ENCODE assay signal across 15 cellular contexts in the genomic region with DNA sequence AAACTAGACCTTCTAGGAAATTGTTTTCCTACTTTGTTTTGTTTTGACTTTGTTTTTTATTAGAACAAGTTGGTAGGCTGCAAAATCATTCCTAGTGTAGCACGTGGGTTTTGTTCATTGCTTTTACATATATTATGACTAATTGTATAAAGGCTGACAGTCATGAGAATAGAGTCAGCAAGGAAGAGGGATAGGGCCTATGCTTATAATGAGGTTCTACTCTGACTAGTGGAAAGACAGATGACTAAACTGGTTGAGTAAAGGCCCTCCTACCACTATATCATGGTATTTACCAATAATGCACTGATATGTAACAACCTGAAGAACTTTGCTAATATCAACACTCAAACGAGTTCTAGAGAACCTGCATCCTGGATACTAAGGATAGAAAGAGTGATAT.
DNase-seq lines count a peak whose midpoint lies in the region; ATAC-seq and TF ChIP-seq lines count a peak whose summit lies in the region.
"Had no signal": no experiment of that assay in that cellular context is flagged by ENCODE, and none has a peak within 500 bp of the region (broad histone marks: within the 10 kb centered on the region; RNA-seq: fewer than 3 reads in every experiment).

No MANE protein-coding gene starts in this region.

- H3K36me3 Mint-ChIP-seq in activated naive CD4-positive, alpha-beta T cell treated with anti-CD3 and anti-CD28 coated beads, Interleukin-2, amount 50 U/mL, for 24 hours = no peaks in the 10 kb centered on the region
- H3K36me3 Mint-ChIP-seq: CD14-positive monocyte had no signal

- H3K36me3 ChIP-seq in IMR-90 (ENCODE audit: control insufficient read depth, insufficient read depth, low read length) = no peaks in the 10 kb centered on the region

- H3K4me3 Mint-ChIP-seq in activated naive CD4-positive, alpha-beta T cell treated with anti-CD3 and anti-CD28 coated beads, Interleukin-2, amount 50 U/mL, for 24 hours = no peak overlapping the region
- H3K4me3 Mint-ChIP-seq in stimulated activated naive CD8-positive, alpha-beta T cell treated with anti-CD3 and anti-CD28 coated beads, Interleukin-15, amount 100 ng/mL, for 72 hours = no peak overlapping the region
- H3K4me3 Mint-ChIP-seq: CD14-positive monocyte had no signal

- no peaks in the 10 kb centered on the region for H3K9me1 ChIP-seq in IMR-90 (ENCODE audit: insufficient read depth, low read length)

- peak overlapping the region; percentile 27 for H3K27ac Mint-ChIP-seq in activated naive CD4-positive, alpha-beta T cell treated with anti-CD3 and anti-CD28 coated beads, Interleukin-2, amount 50 U/mL, for 24 hours
- no peak overlapping the region for H3K27ac Mint-ChIP-seq in stimulated activated naive CD8-positive, alpha-beta T cell treated with anti-CD3 and anti-CD28 coated beads, Interleukin-15, amount 100 ng/mL, for 72 hours
- H3K27ac Mint-ChIP-seq: CD14-positive monocyte had no signal

- ATAC-seq in IMR-90 (ENCODE audit: low read depth) = no peak
- peak; percentile 82 for ATAC-seq in stimulated activated naive CD8-positive, alpha-beta T cell treated with anti-CD3 and anti-CD28 coated beads, Interleukin-15, amount 100 ng/mL, for 72 hours
- ATAC-seq in GM21825 (IDR thresholded peaks at IDR 0.05; ENCODE audit: unreplicated experiment) = no peak
- ATAC-seq: PC-3 had no signal

- in situ Hi-C loops in IMR-90 (cut with MboI; ENCODE audit: low sequenced_read_pairs) (no loop called here), astrocyte of the spinal cord (cut with HindIII; ENCODE audit: low sequenced_read_pairs) (no loop called here)

- H3K4me3 ChIP-seq in IMR-90 (ENCODE audit: insufficient read depth, low read depth, low read length) (no peak overlapping the region), astrocyte of the spinal cord (ENCODE audit: low read depth, low read length) (no peak overlapping the region)

- POLR2A ChIA-PET in IMR-90 (lab: Charles Lee; ENCODE audit: unreplicated experiment) = no interaction called here

- no peak for TF ChIP-seq RAD21 in IMR-90 (IDR thresholded peaks at IDR 0.05; ENCODE audit: low read length)

- no peak overlapping the region for H2AK5ac ChIP-seq in IMR-90 (ENCODE audit: low read depth, low read length)

- H3K9me3 ChIP-seq in IMR-90 (ENCODE audit: control insufficient read depth, insufficient read depth, low read length) = no peaks in the 10 kb centered on the region

- H3K18ac ChIP-seq in IMR-90 (ENCODE audit: low read depth, low read length) = peak overlapping the region; percentile 82

- H4K5ac ChIP-seq in IMR-90 (ENCODE audit: low read depth, low read length) = peak overlapping the region; percentile 91; the same call in 1 of the 2 replicates

- no peak overlapping the region for H2BK15ac ChIP-seq in IMR-90 (ENCODE audit: low read depth, low read length)

- dilution Hi-C loops in IMR-90 (cut with HindIII; ENCODE audit: low sequenced_read_pairs, unreplicated experiment) = no loop called here

- H3K9ac ChIP-seq in IMR-90 (ENCODE audit: low read depth, low read length) = no peak overlapping the region

- no peak overlapping the region for H2AK9ac ChIP-seq in IMR-90 (replicated peaks; ENCODE audit: low read depth, low read length, poor library complexity)

- CTCF ChIA-PET in IMR-90 (lab: Yijun Ruan, JAX) = no interaction called here

- H2BK5ac ChIP-seq in IMR-90 (ENCODE audit: low read depth, low read length, poor library complexity, severe bottlenecking) = no peak overlapping the region

- H3K79me1 ChIP-seq in IMR-90 (ENCODE audit: low read depth in 1 of 2, low read length in 2 of 2) = no peaks in the 10 kb centered on the region

- peaks cover 9% of the 10 kb centered on the region; the same call in 1 of the 2 replicates for H3K4me1 ChIP-seq in IMR-90 (ENCODE audit: control insufficient read depth, insufficient read depth, low read length)

- intact Hi-C loops in IMR-90 (cut with micrococcal nuclease) = no loop called here

- H4K20me1 ChIP-seq in IMR-90 (ENCODE audit: insufficient read depth, low read length) = no peaks in the 10 kb centered on the region

- BruUV-seq in IMR-90 (replicated peaks; lab: Mats Ljungman, UMichigan) = no TSS peak

- peaks cover 5% of the 10 kb centered on the region for H3K9me3 Mint-ChIP-seq in activated naive CD4-positive, alpha-beta T cell treated with anti-CD3 and anti-CD28 coated beads, Interleukin-2, amount 50 U/mL, for 24 hours
- H3K9me3 Mint-ChIP-seq in stimulated activated naive CD8-positive, alpha-beta T cell treated with anti-CD3 and anti-CD28 coated beads, Interleukin-15, amount 100 ng/mL, for 72 hours = no peaks in the 10 kb centered on the region

- peak overlapping the region; percentile 74; the same call in 1 of the 2 replicates for H3K27ac ChIP-seq in IMR-90 (ENCODE audit: insufficient read depth, low read length)

- no peak overlapping the region for H3K4me2 ChIP-seq in IMR-90 (ENCODE audit: low read depth, low read length)

- no peak overlapping the region for H4K8ac ChIP-seq in IMR-90 (ENCODE audit: low read depth in 2 of 2, low read length in 2 of 2)

- WGBS in IMR-90 (ENCODE audit: extremely low coverage in 2 of 2, insufficient read length in 1 of 2), 2 experiments = no CpG with 5 or more reads among the region's 2 CpGs

- no peak overlapping the region for H3K23ac ChIP-seq in IMR-90 (ENCODE audit: low read depth, low read length)

- H2AFZ ChIP-seq in IMR-90 (replicated peaks; ENCODE audit: low read length, poor library complexity) = no peak overlapping the region

- no peak overlapping the region for H4K91ac ChIP-seq in IMR-90 (ENCODE audit: insufficient read depth, low read depth, low read length)

- no peaks in the 10 kb centered on the region for H3K4me1 Mint-ChIP-seq in activated naive CD4-positive, alpha-beta T cell treated with anti-CD3 and anti-CD28 coated beads, Interleukin-2, amount 50 U/mL, for 24 hours
- no peaks in the 10 kb centered on the region for H3K4me1 Mint-ChIP-seq in stimulated activated naive CD8-positive, alpha-beta T cell treated with anti-CD3 and anti-CD28 coated beads, Interleukin-15, amount 100 ng/mL, for 72 hours
- H3K4me1 Mint-ChIP-seq: CD14-positive monocyte had no signal

- no peak for TF ChIP-seq POLR2A in IMR-90 (IDR thresholded peaks at IDR 0.05; ENCODE audit: low read depth, low read length)

- no peak overlapping the region for H3K56ac ChIP-seq in IMR-90 (ENCODE audit: extremely low read depth, insufficient read depth, low read length)

- H2BK20ac ChIP-seq in IMR-90 (ENCODE audit: low read depth, low read length) = no peak overlapping the region

- DNase-seq in activated naive CD4-positive, alpha-beta T cell treated with anti-CD3 and anti-CD28 coated beads, Interleukin-2, amount 50 U/mL, for 16 hours = no peak
- DNase-seq in IMR-90 (peak; percentile 25), astrocyte of the spinal cord (ENCODE audit: low read depth, low spot score) (peak; percentile 4), NCI-H2171 treated with DMSO at 0.1 percent for 48 hours (lab: John Stamatoyannopoulos, UW) (no peak)
- no peak for DNase-seq in stimulated activated naive CD8-positive, alpha-beta T cell treated with anti-CD3 and anti-CD28 coated beads, Interleukin-15, amount 100 ng/mL, for 72 hours
- DNase-seq: ACHN, DMS79, NCI-H1417 treated with DMSO at 0.1 percent for 48 hours, NCI-H187 treated with DMSO at 0.1 percent for 48 hours, NCI-H345, NCI-H524 treated with DMSO at 0.1 percent for 48 hours, PC-3 had no signal

- no peak overlapping the region for H3K14ac ChIP-seq in IMR-90 (replicated peaks; ENCODE audit: low read depth, low read length)

- TF ChIP-seq CTCF in IMR-90 (conservative IDR thresholded peaks at IDR 0.05; ENCODE audit: low read depth, low read length) = no peak
- no peak for TF ChIP-seq CTCF in astrocyte of the spinal cord (IDR thresholded peaks at IDR 0.05; ENCODE audit: low read depth, low read length)

- H2BK120ac ChIP-seq in IMR-90 (ENCODE audit: low read depth, low read length) = no peak overlapping the region

- no peaks in the 10 kb centered on the region for H3K27me3 Mint-ChIP-seq in activated naive CD4-positive, alpha-beta T cell treated with anti-CD3 and anti-CD28 coated beads, Interleukin-2, amount 50 U/mL, for 24 hours
- no peaks in the 10 kb centered on the region for H3K27me3 Mint-ChIP-seq in stimulated activated naive CD8-positive, alpha-beta T cell treated with anti-CD3 and anti-CD28 coated beads, Interleukin-15, amount 100 ng/mL, for 72 hours

- no peaks in the 10 kb centered on the region for H3K27me3 ChIP-seq in IMR-90 (ENCODE audit: control insufficient read depth, insufficient read depth, low read length)

- H3K4ac ChIP-seq in IMR-90 (ENCODE audit: low read depth, low read length) = no peak overlapping the region

TF ChIP-seq in IMR-90, 13 proteins besides CTCF, POLR2A, EP300 and RAD21:
- TF ChIP-seq MAZ (IDR thresholded peaks at IDR 0.05; ENCODE audit: borderline replicate concordance, low read depth, low read length) (no peak), CEBPB (IDR thresholded peaks at IDR 0.05; ENCODE audit: low read depth, low read length) (no peak), RCOR1 (IDR thresholded peaks at IDR 0.05; ENCODE audit: insufficient replicate concordance, low read length) (no peak), BHLHE40 (IDR thresholded peaks at IDR 0.05; ENCODE audit: low read depth, low read length) (no peak), USF2 (IDR thresholded peaks at IDR 0.05; ENCODE audit: low read depth, low read length) (no peak)
TF ChIP-seq in IMR-90: peak in this region for 0.

Comparison
In these comparisons a context has a peak if more than half of its experiments do, and no peak if none do; other contexts are left out.
1. DNase-seq: peak in IMR-90 (single experiment) and astrocyte of the spinal cord (single experiment); none in activated naive CD4-positive, alpha-beta T cell treated with anti-CD3 and anti-CD28 coated beads, Interleukin-2, amount 50 U/mL, for 16 hours (single experiment), stimulated activated naive CD8-positive, alpha-beta T cell treated with anti-CD3 and anti-CD28 coated beads, Interleukin-15, amount 100 ng/mL, for 72 hours (0 of 2) and NCI-H2171 treated with DMSO at 0.1 percent for 48 hours (single experiment).